ENCODE assay signal across 14 cellular contexts in the genomic region with DNA sequence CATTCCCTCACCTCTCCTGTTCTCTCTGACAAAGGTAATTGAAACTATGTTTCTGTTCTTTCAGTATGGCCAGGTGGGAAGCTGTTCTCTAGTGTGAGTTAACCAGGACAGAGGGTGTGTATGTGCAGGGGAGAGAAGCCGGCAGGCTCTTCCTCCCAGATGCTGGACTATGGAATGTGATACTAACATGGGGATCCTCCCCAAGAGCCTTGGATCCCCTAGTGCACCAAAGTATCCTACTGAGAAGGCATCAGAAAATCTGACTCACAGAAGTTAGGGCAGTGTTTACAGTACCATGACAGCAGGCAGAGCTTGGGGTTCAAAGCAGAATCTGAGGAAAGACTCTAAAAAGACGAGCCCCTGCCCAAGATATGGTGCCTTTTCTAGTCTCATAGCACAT.
"Had no signal": no experiment of that assay in that cellular context is flagged by ENCODE, and none has a peak within 500 bp of the region (broad histone marks: within the 10 kb centered on the region; RNA-seq: fewer than 3 reads in every experiment).

No MANE protein-coding gene starts in this region.

- H3K36me3 ChIP-seq: sigmoid colon, spleen had no signal

- H3K27me3 Mint-ChIP-seq: activated B cell treated with CpG ODN at 0.5 μM for 24 hours; activated naive CD8-positive, alpha-beta T cell treated with anti-CD3 and anti-CD28 coated beads, Interleukin-2, amount 50 U/mL, for 24 hours had no signal

- DNase-seq: activated B cell treated with CpG ODN at 0.5 μM for 24 hours; activated CD4-positive, alpha-beta T cell treated with anti-CD3 and anti-CD28 coated beads, Interleukin-2, amount 50 U/mL, for 1 hour; activated naive CD4-positive, alpha-beta T cell treated with anti-CD3 and anti-CD28 coated beads for 36 hours; activated naive CD8-positive, alpha-beta T cell treated with anti-CD3 and anti-CD28 coated beads, Interleukin-2, amount 50 U/mL, for 24 hours; activated T-cell treated with anti-CD3 and anti-CD28 coated beads for 4 hours; aorta; hippocampal formation; left ventricle myocardium superior; sigmoid colon; spleen; stimulated activated CD4-positive, alpha-beta T cell treated with anti-CD3 and anti-CD28 coated beads, Interleukin-1b, Interleukin-23, amount 100 ng/mL, for 48 hours had no signal

- H3K4me1 Mint-ChIP-seq: activated B cell treated with CpG ODN at 0.5 μM for 24 hours had no signal

- H3K27ac Mint-ChIP-seq: activated B cell treated with CpG ODN at 0.5 μM for 24 hours; activated naive CD4-positive, alpha-beta T cell treated with anti-CD3 and anti-CD28 coated beads for 36 hours; activated naive CD8-positive, alpha-beta T cell treated with anti-CD3 and anti-CD28 coated beads, Interleukin-2, amount 50 U/mL, for 24 hours; T-helper 2 cell treated with Interferon-gamma antibody and Interleukin-4, amounts not matched to agents 5 μg/mL and 100 μg/mL, for 36 hours had no signal

- H3K27me3 ChIP-seq: sigmoid colon, spleen had no signal

- H3K27ac ChIP-seq: sigmoid colon, spleen had no signal

- H3K4me3 Mint-ChIP-seq: activated B cell treated with CpG ODN at 0.5 μM for 24 hours; activated naive CD4-positive, alpha-beta T cell treated with anti-CD3 and anti-CD28 coated beads for 36 hours; activated naive CD8-positive, alpha-beta T cell treated with anti-CD3 and anti-CD28 coated beads, Interleukin-2, amount 50 U/mL, for 24 hours; neural crest cell; T-helper 2 cell treated with Interferon-gamma antibody and Interleukin-4, amounts not matched to agents 5 μg/mL and 100 μg/mL, for 36 hours had no signal

- ATAC-seq: activated naive CD8-positive, alpha-beta T cell treated with anti-CD3 and anti-CD28 coated beads, Interleukin-2, amount 50 U/mL, for 24 hours; esophagus mucosa; left ventricle myocardium superior had no signal

- H3K4me1 ChIP-seq: sigmoid colon had no signal

- H3K9me3 ChIP-seq: sigmoid colon had no signal

- H3K4me3 ChIP-seq: sigmoid colon, spleen had no signal
